In genomic region chr4:172992648-172993356, GRCh38 we compare ENCODE assay signal across 27 cellular contexts.
"Had no signal": no experiment of that assay in that cellular context is flagged by ENCODE, and none has a peak within 500 bp of the region (broad histone marks: within the 10 kb centered on the region; RNA-seq: fewer than 3 reads in every experiment).

No MANE protein-coding gene starts in this region.

- ATAC-seq: activated CD4-positive, alpha-beta T cell treated with anti-CD3 and anti-CD28 coated beads for 36 hours; foreskin keratinocyte; left lung; pancreas; right cardiac atrium had no signal

- H3K9me3 ChIP-seq: neutrophil, pancreas, thyroid gland had no signal

- H3K4me1 Mint-ChIP-seq: activated B cell treated with CpG ODN at 0.5 μM for 24 hours; activated naive CD8-positive, alpha-beta T cell treated with anti-CD3 and anti-CD28 coated beads, Interleukin-2, amount 10 ng/mL, durations not matched to agents 7 days and 5 days had no signal

- H3K27ac ChIP-seq: foreskin keratinocyte, left lung, neutrophil, pancreas, thyroid gland had no signal

- DNase-seq: activated B cell treated with CpG ODN at 0.5 μM for 24 hours; activated CD4-positive, alpha-beta memory T cell treated with anti-CD3 and anti-CD28 coated beads for 36 hours; activated CD4-positive, alpha-beta T cell treated with anti-CD3 and anti-CD28 coated beads for 36 hours; activated naive CD4-positive, alpha-beta T cell treated with Interleukin-2 at 50 U/mL for 16 hours; activated naive CD8-positive, alpha-beta T cell treated with anti-CD3 and anti-CD28 coated beads, Interleukin-2, amount 10 ng/mL, durations not matched to agents 7 days and 5 days; activated T-cell treated with anti-CD3 and anti-CD28 coated beads, Interleukin-2, amount 50 U/mL, for 48 hours; amygdala; cerebellar nuclear complex; effector CD4-positive, alpha-beta T cell; foreskin keratinocyte; left lung; pancreas; right cardiac atrium; stimulated activated CD4-positive, alpha-beta T cell treated with anti-CD3 and anti-CD28 coated beads, Interleukin-12 subunit alpha, Interleukin-12 subunit beta, amount 100 ng/mL, for 4 hours; stimulated activated CD4-positive, alpha-beta T cell treated with anti-CD3 and anti-CD28 coated beads, Interleukin-4, amount 100 ng/mL, for 4 hours; substantia nigra; T-helper 1 cell; thyroid gland had no signal

- H3K9me3 Mint-ChIP-seq: activated naive CD8-positive, alpha-beta T cell treated with anti-CD3 and anti-CD28 coated beads, Interleukin-2, amount 10 ng/mL, durations not matched to agents 7 days and 5 days had no signal

- H3K4me3 ChIP-seq: lung, pancreas, thyroid gland had no signal

- FAIRE-seq: endometrium, pancreas, TTC549, urothelium cell line had no signal

- H3K27ac Mint-ChIP-seq: activated B cell treated with CpG ODN at 0.5 μM for 24 hours; activated CD4-positive, alpha-beta memory T cell treated with anti-CD3 and anti-CD28 coated beads for 36 hours; activated CD4-positive, alpha-beta T cell treated with anti-CD3 and anti-CD28 coated beads for 36 hours; activated naive CD8-positive, alpha-beta T cell treated with anti-CD3 and anti-CD28 coated beads, Interleukin-2, amount 10 ng/mL, durations not matched to agents 7 days and 5 days; dendritic cell treated with granulocyte-macrophage colony-stimulating factor and Interleukin-4, amounts not matched to agents 40 ng/mL and 50 ng/mL, for 4 days; mesothelial cell of epicardium; nephron; stimulated activated naive CD8-positive, alpha-beta T cell treated with anti-CD3 and anti-CD28 coated beads, Interleukin-15, Interleukin-2, amounts not matched to agents 100 ng/mL and 50 ng/mL, for 24 hours had no signal

- H3K36me3 ChIP-seq: left lung, neutrophil, pancreas, thyroid gland had no signal

- H3K27me3 Mint-ChIP-seq: dendritic cell treated with granulocyte-macrophage colony-stimulating factor and Interleukin-4, amounts not matched to agents 40 ng/mL and 50 ng/mL, for 4 days had no signal

- H3K4me3 Mint-ChIP-seq: activated B cell treated with CpG ODN at 0.5 μM for 24 hours; activated CD4-positive, alpha-beta memory T cell treated with anti-CD3 and anti-CD28 coated beads for 36 hours; activated CD4-positive, alpha-beta T cell treated with anti-CD3 and anti-CD28 coated beads for 36 hours; activated naive CD8-positive, alpha-beta T cell treated with anti-CD3 and anti-CD28 coated beads, Interleukin-2, amount 10 ng/mL, durations not matched to agents 7 days and 5 days; dendritic cell treated with granulocyte-macrophage colony-stimulating factor and Interleukin-4, amounts not matched to agents 40 ng/mL and 50 ng/mL, for 4 days; mesothelial cell of epicardium; nephron; stimulated activated naive CD8-positive, alpha-beta T cell treated with anti-CD3 and anti-CD28 coated beads, Interleukin-15, Interleukin-2, amounts not matched to agents 100 ng/mL and 50 ng/mL, for 24 hours had no signal

- H3K36me3 Mint-ChIP-seq: activated CD4-positive, alpha-beta memory T cell treated with anti-CD3 and anti-CD28 coated beads for 36 hours; activated naive CD8-positive, alpha-beta T cell treated with anti-CD3 and anti-CD28 coated beads, Interleukin-2, amount 10 ng/mL, durations not matched to agents 7 days and 5 days had no signal

- H3K4me1 ChIP-seq: left lung, pancreas had no signal

- H3K27me3 ChIP-seq: foreskin keratinocyte, left lung, neutrophil, pancreas, thyroid gland had no signal
